38 cellular contexts compared by ENCODE assay signal in genomic region chr10:94710578-94710977, GRCh38. TPM values are rescaled to one million over a fixed set of nuclear protein-coding genes. Genes with fewer than 3 reads are reported as not detected.
"Had no signal": no experiment of that assay in that cellular context is flagged by ENCODE, and none has a peak within 500 bp of the region (broad histone marks: within the 10 kb centered on the region; RNA-seq: fewer than 3 reads in every experiment).

No MANE protein-coding gene starts in this region.

- DNase-seq: Karpas-422, Kasumi-1, MG63, MM.1S, MV-4-11, NCI-H1048, NCI-H1092, NCI-H1092 treated with DMSO at 0.1 percent for 48 hours, NCI-H1105, NCI-H1105 treated with DMSO at 0.1 percent for 48 hours, NCI-H1417, NCI-H1417 treated with DMSO at 0.1 percent for 48 hours, NCI-H1436, NCI-H1436 treated with DMSO at 0.1 percent for 48 hours, NCI-H146, NCI-H1694, NCI-H1694 treated with DMSO at 0.1 percent for 48 hours, NCI-H187, NCI-H187 treated with DMSO at 0.1 percent for 48 hours, NCI-H1930, NCI-H2029, NCI-H2029 treated with DMSO at 0.1 percent for 48 hours, NCI-H2081, NCI-H2081 treated with DMSO at 0.1 percent for 48 hours, NCI-H2107, NCI-H2171, NCI-H2171 treated with DMSO at 0.1 percent for 48 hours, NCI-H2227 treated with DMSO at 0.1 percent for 48 hours, NCI-H226, NCI-H345, NCI-H446, NCI-H446 treated with DMSO at 0.1 percent for 48 hours, NCI-H510A, NCI-H510A treated with DMSO at 0.1 percent for 48 hours had no signal

RNA-seq across cellular contexts. Expression of gene CYP2C18, which starts 27.0 kb away (rescaled TPM):
- total RNA-seq: LHCN-M2, M059J, MCF 10A, NCI-H460 had no signal

RNA-seq across cellular contexts. Expression of gene CYP2C19, which starts 51.9 kb away (rescaled TPM):
- total RNA-seq: LHCN-M2, M059J, MCF 10A, NCI-H460 had no signal
